Comparison of ENCODE assay signal across 23 cellular contexts in genomic region chr2:109083771-109084170, GRCh38.
"Had no signal": no experiment of that assay in that cellular context is flagged by ENCODE, and none has a peak within 500 bp of the region (broad histone marks: within the 10 kb centered on the region; RNA-seq: fewer than 3 reads in every experiment).

No MANE protein-coding gene starts in this region.

- H3K4me1 ChIP-seq: ascending aorta, breast epithelium, colonic mucosa had no signal

- H3K9me3 ChIP-seq: ascending aorta, breast epithelium, colonic mucosa had no signal

- H3K4me3 ChIP-seq: ascending aorta, breast epithelium, cardiac muscle cell, colonic mucosa had no signal

- H3K27ac ChIP-seq: ascending aorta, breast epithelium, cardiac muscle cell, colonic mucosa, epithelial cell of prostate had no signal

- DNase-seq: activated CD4-positive, alpha-beta memory T cell treated with anti-CD3 and anti-CD28 coated beads for 36 hours; activated CD4-positive, alpha-beta T cell treated with anti-CD3 and anti-CD28 coated beads for 36 hours; activated CD4-positive, alpha-beta T cell treated with anti-CD3 and anti-CD28 coated beads, Interleukin-2, amount 10 ng/mL, durations not matched to agents 24 days and 14 days; activated CD4-positive, CD25-positive, alpha-beta regulatory T cell; activated CD4-positive, CD25-positive, alpha-beta regulatory T cell treated with anti-CD3 and anti-CD28 coated beads, Interleukin-2, amount 50 U/mL, for 72 hours; activated CD8-positive, alpha-beta T cell treated with anti-CD3 and anti-CD28 coated beads, Interleukin-2, amount 10 ng/mL, durations not matched to agents 7 days and 5 days; activated gamma-delta T cell; activated naive CD4-positive, alpha-beta T cell; activated naive CD4-positive, alpha-beta T cell treated with anti-CD3 and anti-CD28 coated beads, Interleukin-2, amount 10 ng/mL, durations not matched to agents 7 days and 5 days; activated naive CD8-positive, alpha-beta T cell treated with anti-CD3 and anti-CD28 coated beads, Interleukin-2, amount 10 ng/mL, durations not matched to agents 7 days and 5 days; activated T-cell treated with anti-CD3 and anti-CD28 coated beads for 4 hours; activated T-cell treated with anti-CD3 and anti-CD28 coated beads, Interleukin-2, amount 50 U/mL, for 24 hours; activated T-cell treated with anti-CD3 and anti-CD28 coated beads, Interleukin-2, amount 50 U/mL, for 72 hours; central memory CD4-positive, alpha-beta T cell; cerebellar nuclear complex; colonic mucosa; effector CD8-positive, alpha-beta T cell; foreskin fibroblast; T-helper 2 cell had no signal

- H3K27me3 ChIP-seq: ascending aorta, breast epithelium, cardiac muscle cell, colonic mucosa had no signal

- H3K36me3 ChIP-seq: ascending aorta, breast epithelium, cardiac muscle cell, colonic mucosa had no signal
